Comparison of ENCODE assay signal across 1 cellular context in the genomic region with DNA sequence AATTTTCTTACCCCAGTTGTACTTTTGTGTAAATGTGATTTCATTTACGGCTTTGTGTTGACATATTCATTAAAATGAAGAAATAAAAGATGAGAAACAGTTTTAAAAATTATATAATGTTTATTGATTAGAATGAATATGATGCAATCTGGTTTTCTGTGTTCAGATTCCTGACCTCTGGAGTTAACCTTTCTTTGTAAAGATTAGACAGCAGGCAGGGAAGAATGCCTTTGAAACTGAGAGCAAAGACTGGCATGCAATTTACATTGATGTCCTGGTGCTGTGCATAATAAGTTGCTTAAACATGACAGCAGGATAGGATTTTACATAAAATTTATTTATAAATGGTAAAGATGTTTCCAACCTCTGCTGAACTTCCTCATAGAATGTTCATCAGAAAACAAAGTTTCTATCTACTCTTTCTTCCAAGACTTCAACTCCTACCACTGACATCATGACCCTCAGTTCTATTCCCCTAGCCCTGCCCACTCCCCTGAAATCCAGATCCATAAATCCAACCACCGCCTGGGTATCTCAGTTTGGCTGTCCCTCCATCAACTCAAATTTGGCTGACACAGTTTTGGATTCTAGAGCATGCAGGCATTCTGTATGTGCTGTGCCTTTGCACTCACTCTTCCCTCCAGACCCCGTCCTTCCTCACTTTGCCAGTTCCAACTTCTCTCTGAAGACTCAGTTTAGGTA.
TF ChIP-seq lines count a peak whose summit lies in the region.

No MANE protein-coding gene starts in this region.

TF ChIP-seq in HepG2, 621 proteins besides CTCF, POLR2A, EP300 and RAD21 (continued from another document and continues in another):
- TF ChIP-seq, protein P1, sequence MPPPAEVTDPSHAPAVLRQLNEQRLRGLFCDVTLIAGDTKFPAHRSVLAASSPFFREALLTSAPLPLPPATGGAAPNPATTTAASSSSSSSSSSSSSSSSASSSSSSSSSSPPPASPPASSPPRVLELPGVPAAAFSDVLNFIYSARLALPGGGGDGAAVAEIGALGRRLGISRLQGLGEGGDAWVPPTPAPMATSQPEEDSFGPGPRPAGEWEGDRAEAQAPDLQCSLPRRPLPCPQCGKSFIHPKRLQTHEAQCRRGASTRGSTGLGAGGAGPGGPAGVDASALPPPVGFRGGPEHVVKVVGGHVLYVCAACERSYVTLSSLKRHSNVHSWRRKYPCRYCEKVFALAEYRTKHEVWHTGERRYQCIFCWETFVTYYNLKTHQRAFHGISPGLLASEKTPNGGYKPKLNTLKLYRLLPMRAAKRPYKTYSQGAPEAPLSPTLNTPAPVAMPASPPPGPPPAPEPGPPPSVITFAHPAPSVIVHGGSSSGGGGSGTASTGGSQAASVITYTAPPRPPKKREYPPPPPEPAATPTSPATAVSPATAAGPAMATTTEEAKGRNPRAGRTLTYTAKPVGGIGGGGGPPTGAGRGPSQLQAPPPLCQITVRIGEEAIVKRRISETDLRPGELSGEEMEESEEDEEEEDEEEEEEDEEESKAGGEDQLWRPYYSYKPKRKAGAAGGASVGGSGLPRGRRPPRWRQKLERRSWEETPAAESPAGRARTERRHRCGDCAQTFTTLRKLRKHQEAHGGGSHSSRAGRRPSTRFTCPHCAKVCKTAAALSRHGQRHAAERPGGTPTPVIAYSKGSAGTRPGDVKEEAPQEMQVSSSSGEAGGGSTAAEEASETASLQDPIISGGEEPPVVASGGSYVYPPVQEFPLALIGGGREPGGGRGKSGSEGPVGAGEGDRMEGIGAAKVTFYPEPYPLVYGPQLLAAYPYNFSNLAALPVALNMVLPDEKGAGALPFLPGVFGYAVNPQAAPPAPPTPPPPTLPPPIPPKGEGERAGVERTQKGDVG (CRISPR knock-in tag; IDR thresholded peaks at IDR 0.05; ENCODE audit: borderline replicate concordance): no peak
- TF ChIP-seq XBP1 (CRISPR knock-in tag; IDR thresholded peaks at IDR 0.05) (no peak), KLF16 (CRISPR knock-in tag; IDR thresholded peaks at IDR 0.05) (no peak), SATB2 (CRISPR knock-in tag; IDR thresholded peaks at IDR 0.05) (no peak), ZNF33A (CRISPR knock-in tag; IDR thresholded peaks at IDR 0.05; ENCODE audit: borderline replicate concordance) (no peak), SMARCE1 (IDR thresholded peaks at IDR 0.05; ENCODE audit: borderline replicate concordance) (no peak), ZSCAN30 (CRISPR knock-in tag; IDR thresholded peaks at IDR 0.05) (no peak), TCF7 (IDR thresholded peaks at IDR 0.05; ENCODE audit: low read depth) (peak; percentile 92), PRMT3 (CRISPR knock-in tag; IDR thresholded peaks at IDR 0.05; ENCODE audit: borderline replicate concordance, low read depth) (no peak), DMAP1 (CRISPR knock-in tag; IDR thresholded peaks at IDR 0.05) (no peak), FOXJ3 (CRISPR knock-in tag; IDR thresholded peaks at IDR 0.05; ENCODE audit: borderline replicate concordance) (peak; percentile 53; the same call in 1 of the 2 replicates), FOXP1 (IDR thresholded peaks at IDR 0.05) (no peak), FOXP1 (CRISPR knock-in tag; IDR thresholded peaks at IDR 0.05) (peak; percentile 49), HMG20B (CRISPR knock-in tag; conservative IDR thresholded peaks at IDR 0.05) (no peak), ZNF484 (CRISPR knock-in tag; IDR thresholded peaks at IDR 0.05; ENCODE audit: borderline replicate concordance, low read depth) (no peak), CEBPB (IDR thresholded peaks at IDR 0.05; ENCODE audit: borderline replicate concordance, low read depth, low read length) (peak; percentile 94), KLF15 (CRISPR knock-in tag; IDR thresholded peaks at IDR 0.05; ENCODE audit: borderline replicate concordance) (no peak), ATRX (CRISPR knock-in tag; IDR thresholded peaks at IDR 0.05; ENCODE audit: borderline replicate concordance) (no peak), POLR2AphosphoS5 (IDR thresholded peaks at IDR 0.05; ENCODE audit: low read depth, low read length) (no peak), SMAD9 (CRISPR knock-in tag; IDR thresholded peaks at IDR 0.05) (no peak), ARID2 (CRISPR knock-in tag; IDR thresholded peaks at IDR 0.05; ENCODE audit: borderline replicate concordance) (no peak), ZNF546 (CRISPR knock-in tag; conservative IDR thresholded peaks at IDR 0.05) (no peak), RBAK (CRISPR knock-in tag; IDR thresholded peaks at IDR 0.05) (no peak), RBM22 (optimal IDR thresholded peaks at IDR 0.05; ENCODE audit: low read length) (no peak), TP53 (CRISPR knock-in tag; conservative IDR thresholded peaks at IDR 0.05) (no peak), NFATC3 (CRISPR knock-in tag; IDR thresholded peaks at IDR 0.05) (no peak), ZNF567 (CRISPR knock-in tag; IDR thresholded peaks at IDR 0.05; ENCODE audit: borderline replicate concordance) (no peak), STAG1 (CRISPR knock-in tag; IDR thresholded peaks at IDR 0.05) (no peak), ATM (IDR thresholded peaks at IDR 0.05; ENCODE audit: borderline replicate concordance) (no peak)
- TF ChIP-seq, protein P2, sequence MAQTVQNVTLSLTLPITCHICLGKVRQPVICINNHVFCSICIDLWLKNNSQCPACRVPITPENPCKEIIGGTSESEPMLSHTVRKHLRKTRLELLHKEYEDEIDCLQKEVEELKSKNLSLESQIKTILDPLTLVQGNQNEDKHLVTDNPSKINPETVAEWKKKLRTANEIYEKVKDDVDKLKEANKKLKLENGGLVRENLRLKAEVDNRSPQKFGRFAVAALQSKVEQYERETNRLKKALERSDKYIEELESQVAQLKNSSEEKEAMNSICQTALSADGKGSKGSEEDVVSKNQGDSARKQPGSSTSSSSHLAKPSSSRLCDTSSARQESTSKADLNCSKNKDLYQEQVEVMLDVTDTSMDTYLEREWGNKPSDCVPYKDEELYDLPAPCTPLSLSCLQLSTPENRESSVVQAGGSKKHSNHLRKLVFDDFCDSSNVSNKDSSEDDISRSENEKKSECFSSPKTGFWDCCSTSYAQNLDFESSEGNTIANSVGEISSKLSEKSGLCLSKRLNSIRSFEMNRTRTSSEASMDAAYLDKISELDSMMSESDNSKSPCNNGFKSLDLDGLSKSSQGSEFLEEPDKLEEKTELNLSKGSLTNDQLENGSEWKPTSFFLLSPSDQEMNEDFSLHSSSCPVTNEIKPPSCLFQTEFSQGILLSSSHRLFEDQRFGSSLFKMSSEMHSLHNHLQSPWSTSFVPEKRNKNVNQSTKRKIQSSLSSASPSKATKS (CRISPR knock-in tag; IDR thresholded peaks at IDR 0.05): no peak
- TF ChIP-seq, protein P3, sequence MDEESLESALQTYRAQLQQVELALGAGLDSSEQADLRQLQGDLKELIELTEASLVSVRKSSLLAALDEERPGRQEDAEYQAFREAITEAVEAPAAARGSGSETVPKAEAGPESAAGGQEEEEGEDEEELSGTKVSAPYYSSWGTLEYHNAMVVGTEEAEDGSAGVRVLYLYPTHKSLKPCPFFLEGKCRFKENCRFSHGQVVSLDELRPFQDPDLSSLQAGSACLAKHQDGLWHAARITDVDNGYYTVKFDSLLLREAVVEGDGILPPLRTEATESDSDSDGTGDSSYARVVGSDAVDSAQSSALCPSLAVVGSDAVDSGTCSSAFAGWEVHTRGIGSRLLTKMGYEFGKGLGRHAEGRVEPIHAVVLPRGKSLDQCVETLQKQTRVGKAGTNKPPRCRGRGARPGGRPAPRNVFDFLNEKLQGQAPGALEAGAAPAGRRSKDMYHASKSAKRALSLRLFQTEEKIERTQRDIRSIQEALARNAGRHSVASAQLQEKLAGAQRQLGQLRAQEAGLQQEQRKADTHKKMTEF (CRISPR knock-in tag; IDR thresholded peaks at IDR 0.05): no peak; the same call in 1 of the 2 replicates
- TF ChIP-seq, protein P4, sequence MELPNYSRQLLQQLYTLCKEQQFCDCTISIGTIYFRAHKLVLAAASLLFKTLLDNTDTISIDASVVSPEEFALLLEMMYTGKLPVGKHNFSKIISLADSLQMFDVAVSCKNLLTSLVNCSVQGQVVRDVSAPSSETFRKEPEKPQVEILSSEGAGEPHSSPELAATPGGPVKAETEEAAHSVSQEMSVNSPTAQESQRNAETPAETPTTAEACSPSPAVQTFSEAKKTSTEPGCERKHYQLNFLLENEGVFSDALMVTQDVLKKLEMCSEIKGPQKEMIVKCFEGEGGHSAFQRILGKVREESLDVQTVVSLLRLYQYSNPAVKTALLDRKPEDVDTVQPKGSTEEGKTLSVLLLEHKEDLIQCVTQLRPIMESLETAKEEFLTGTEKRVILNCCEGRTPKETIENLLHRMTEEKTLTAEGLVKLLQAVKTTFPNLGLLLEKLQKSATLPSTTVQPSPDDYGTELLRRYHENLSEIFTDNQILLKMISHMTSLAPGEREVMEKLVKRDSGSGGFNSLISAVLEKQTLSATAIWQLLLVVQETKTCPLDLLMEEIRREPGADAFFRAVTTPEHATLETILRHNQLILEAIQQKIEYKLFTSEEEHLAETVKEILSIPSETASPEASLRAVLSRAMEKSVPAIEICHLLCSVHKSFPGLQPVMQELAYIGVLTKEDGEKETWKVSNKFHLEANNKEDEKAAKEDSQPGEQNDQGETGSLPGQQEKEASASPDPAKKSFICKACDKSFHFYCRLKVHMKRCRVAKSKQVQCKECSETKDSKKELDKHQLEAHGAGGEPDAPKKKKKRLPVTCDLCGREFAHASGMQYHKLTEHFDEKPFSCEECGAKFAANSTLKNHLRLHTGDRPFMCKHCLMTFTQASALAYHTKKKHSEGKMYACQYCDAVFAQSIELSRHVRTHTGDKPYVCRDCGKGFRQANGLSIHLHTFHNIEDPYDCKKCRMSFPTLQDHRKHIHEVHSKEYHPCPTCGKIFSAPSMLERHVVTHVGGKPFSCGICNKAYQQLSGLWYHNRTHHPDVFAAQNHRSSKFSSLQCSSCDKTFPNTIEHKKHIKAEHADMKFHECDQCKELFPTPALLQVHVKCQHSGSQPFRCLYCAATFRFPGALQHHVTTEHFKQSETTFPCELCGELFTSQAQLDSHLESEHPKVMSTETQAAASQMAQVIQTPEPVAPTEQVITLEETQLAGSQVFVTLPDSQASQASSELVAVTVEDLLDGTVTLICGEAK (IDR thresholded peaks at IDR 0.05): no peak
- TF ChIP-seq, protein P4 (CRISPR knock-in tag; IDR thresholded peaks at IDR 0.05): no peak
- TF ChIP-seq, protein P5, sequence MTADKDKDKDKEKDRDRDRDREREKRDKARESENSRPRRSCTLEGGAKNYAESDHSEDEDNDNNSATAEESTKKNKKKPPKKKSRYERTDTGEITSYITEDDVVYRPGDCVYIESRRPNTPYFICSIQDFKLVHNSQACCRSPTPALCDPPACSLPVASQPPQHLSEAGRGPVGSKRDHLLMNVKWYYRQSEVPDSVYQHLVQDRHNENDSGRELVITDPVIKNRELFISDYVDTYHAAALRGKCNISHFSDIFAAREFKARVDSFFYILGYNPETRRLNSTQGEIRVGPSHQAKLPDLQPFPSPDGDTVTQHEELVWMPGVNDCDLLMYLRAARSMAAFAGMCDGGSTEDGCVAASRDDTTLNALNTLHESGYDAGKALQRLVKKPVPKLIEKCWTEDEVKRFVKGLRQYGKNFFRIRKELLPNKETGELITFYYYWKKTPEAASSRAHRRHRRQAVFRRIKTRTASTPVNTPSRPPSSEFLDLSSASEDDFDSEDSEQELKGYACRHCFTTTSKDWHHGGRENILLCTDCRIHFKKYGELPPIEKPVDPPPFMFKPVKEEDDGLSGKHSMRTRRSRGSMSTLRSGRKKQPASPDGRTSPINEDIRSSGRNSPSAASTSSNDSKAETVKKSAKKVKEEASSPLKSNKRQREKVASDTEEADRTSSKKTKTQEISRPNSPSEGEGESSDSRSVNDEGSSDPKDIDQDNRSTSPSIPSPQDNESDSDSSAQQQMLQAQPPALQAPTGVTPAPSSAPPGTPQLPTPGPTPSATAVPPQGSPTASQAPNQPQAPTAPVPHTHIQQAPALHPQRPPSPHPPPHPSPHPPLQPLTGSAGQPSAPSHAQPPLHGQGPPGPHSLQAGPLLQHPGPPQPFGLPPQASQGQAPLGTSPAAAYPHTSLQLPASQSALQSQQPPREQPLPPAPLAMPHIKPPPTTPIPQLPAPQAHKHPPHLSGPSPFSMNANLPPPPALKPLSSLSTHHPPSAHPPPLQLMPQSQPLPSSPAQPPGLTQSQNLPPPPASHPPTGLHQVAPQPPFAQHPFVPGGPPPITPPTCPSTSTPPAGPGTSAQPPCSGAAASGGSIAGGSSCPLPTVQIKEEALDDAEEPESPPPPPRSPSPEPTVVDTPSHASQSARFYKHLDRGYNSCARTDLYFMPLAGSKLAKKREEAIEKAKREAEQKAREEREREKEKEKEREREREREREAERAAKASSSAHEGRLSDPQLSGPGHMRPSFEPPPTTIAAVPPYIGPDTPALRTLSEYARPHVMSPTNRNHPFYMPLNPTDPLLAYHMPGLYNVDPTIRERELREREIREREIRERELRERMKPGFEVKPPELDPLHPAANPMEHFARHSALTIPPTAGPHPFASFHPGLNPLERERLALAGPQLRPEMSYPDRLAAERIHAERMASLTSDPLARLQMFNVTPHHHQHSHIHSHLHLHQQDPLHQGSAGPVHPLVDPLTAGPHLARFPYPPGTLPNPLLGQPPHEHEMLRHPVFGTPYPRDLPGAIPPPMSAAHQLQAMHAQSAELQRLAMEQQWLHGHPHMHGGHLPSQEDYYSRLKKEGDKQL (CRISPR knock-in tag; IDR thresholded peaks at IDR 0.05; ENCODE audit: low read depth): 0 out of 2 replicates have a peak, but pooled peaks have one; percentile 38
- TF ChIP-seq, protein P6, sequence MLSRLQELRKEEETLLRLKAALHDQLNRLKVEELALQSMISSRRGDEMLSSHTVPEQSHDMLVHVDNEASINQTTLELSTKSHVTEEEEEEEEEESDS (CRISPR knock-in tag; IDR thresholded peaks at IDR 0.05; ENCODE audit: borderline replicate concordance): no peak
